In genomic region chr6:27553123-27553904, GRCh38 we compare ENCODE assay signal across 1 cellular context.
TF ChIP-seq lines count a peak whose summit lies in the region.

No MANE protein-coding gene starts in this region.

TF ChIP-seq in K562, 482 proteins besides CTCF, POLR2A, EP300 and RAD21 (continued from another document and continues in another):
- no peak for TF ChIP-seq KLF13 (tag; IDR thresholded peaks at IDR 0.05; ENCODE audit: borderline replicate concordance, low read depth)
- peak; percentile 53 to 92 (median 76) for TF ChIP-seq YY1 (IDR thresholded peaks at IDR 0.05; ENCODE audit: borderline replicate concordance in 1 of 3, control insufficient read depth in 1 of 3, extremely low read depth in 1 of 3, insufficient read depth in 3 of 3, insufficient read length in 1 of 3, insufficient replicate concordance in 2 of 3, low read depth in 1 of 3, low read length in 2 of 3)
- TF ChIP-seq KDM1A (IDR thresholded peaks at IDR 0.05): peak in 1 of 2 experiments; percentile 73; a peak in 3 of 4 replicates
- TF ChIP-seq NCOA2 (IDR thresholded peaks at IDR 0.05; ENCODE audit: partially characterized antibody in 2 of 2): peak in 1 of 2 experiments; percentile 61
- TF ChIP-seq DACH1 (IDR thresholded peaks at IDR 0.05; ENCODE audit: partially characterized antibody): no peak
- TF ChIP-seq TAF1 (IDR thresholded peaks at IDR 0.05; ENCODE audit: control insufficient read depth, extremely low read depth, insufficient read depth, low read length, severe bottlenecking): peak; percentile 49
- TF ChIP-seq POLR3A (IDR thresholded peaks at IDR 0.05; ENCODE audit: borderline replicate concordance, extremely low read depth, insufficient read depth, insufficient read length): peak; percentile 97
- TF ChIP-seq SNIP1 (IDR thresholded peaks at IDR 0.05; ENCODE audit: low read depth): no peak
- peak; percentile 49; the same call in 1 of the 2 replicates for TF ChIP-seq FOXP1 (CRISPR knock-in tag; IDR thresholded peaks at IDR 0.05)
- TF ChIP-seq MAFK (IDR thresholded peaks at IDR 0.05; ENCODE audit: low read length): no peak
- peak; percentile 85 for TF ChIP-seq BCOR (IDR thresholded peaks at IDR 0.05)
- TF ChIP-seq ZNF134 (CRISPR knock-in tag; conservative IDR thresholded peaks at IDR 0.05): 0 out of 2 replicates have a peak, but pooled peaks have one; percentile 11
- peak; percentile 35 to 78; a peak in 2 of 4 replicates for TF ChIP-seq HDAC1 (IDR thresholded peaks at IDR 0.05)
- TF ChIP-seq ZNF511 (CRISPR knock-in tag; IDR thresholded peaks at IDR 0.05): peak; percentile 78; the same call in 1 of the 2 replicates
- TF ChIP-seq ZBTB33 (CRISPR knock-in tag; IDR thresholded peaks at IDR 0.05): peak; percentile 38; the same call in 1 of the 2 replicates
- TF ChIP-seq POLR2AphosphoS2 (IDR thresholded peaks at IDR 0.05; ENCODE audit: low read length): no peak
- no peak for TF ChIP-seq SNRNP70 (optimal IDR thresholded peaks at IDR 0.05; ENCODE audit: low read depth, low read length)
- TF ChIP-seq COPS2 (conservative IDR thresholded peaks at IDR 0.05): no peak
- no peak for TF ChIP-seq TFE3 (CRISPR knock-in tag; IDR thresholded peaks at IDR 0.05)
- no peak for TF ChIP-seq ZNF124 (CRISPR knock-in tag; IDR thresholded peaks at IDR 0.05)
- TF ChIP-seq ZBTB7A (IDR thresholded peaks at IDR 0.05; ENCODE audit: borderline replicate concordance, control insufficient read depth, low read depth, low read length): peak; percentile 95
- peak; percentile 76 for TF ChIP-seq RBBP5 (IDR thresholded peaks at IDR 0.05; ENCODE audit: borderline replicate concordance, insufficient read depth, low read length, poor library complexity, severe bottlenecking)
- no peak for TF ChIP-seq NELFE (IDR thresholded peaks at IDR 0.05; ENCODE audit: insufficient read depth, insufficient read length)
- no peak for TF ChIP-seq BMI1 (IDR thresholded peaks at IDR 0.05; ENCODE audit: low read length)
- TF ChIP-seq ZNF695 (CRISPR knock-in tag; IDR thresholded peaks at IDR 0.05): no peak
- no peak for TF ChIP-seq PTBP1 (IDR thresholded peaks at IDR 0.05; ENCODE audit: low read depth, low read length)
- peak; percentile 95 for TF ChIP-seq HMGXB4 (CRISPR knock-in tag; IDR thresholded peaks at IDR 0.05)
- peak; percentile 90; the same call in 1 of the 2 replicates for TF ChIP-seq STAT6 (CRISPR knock-in tag; IDR thresholded peaks at IDR 0.05)
- TF ChIP-seq MAX (CRISPR knock-in tag; IDR thresholded peaks at IDR 0.05): peak; percentile 36; the same call in 1 of the 2 replicates
- TF ChIP-seq NCOA4 (IDR thresholded peaks at IDR 0.05; ENCODE audit: partially characterized antibody): no peak
- no peak for TF ChIP-seq NR4A1 (CRISPR knock-in tag; IDR thresholded peaks at IDR 0.05)
- TF ChIP-seq NR4A1 (tag; IDR thresholded peaks at IDR 0.05): 0 out of 2 replicates have a peak, but pooled peaks have one; percentile 18
- TF ChIP-seq MAZ (CRISPR knock-in tag; conservative IDR thresholded peaks at IDR 0.05 in 1 of 2, IDR thresholded peaks at IDR 0.05 in 1 of 2): peak; percentile 26 to 38; a peak in 1 of 4 replicates
- peak; percentile 79 for TF ChIP-seq ZNF764 (CRISPR knock-in tag; IDR thresholded peaks at IDR 0.05; ENCODE audit: low read depth)
- TF ChIP-seq MITF (IDR thresholded peaks at IDR 0.05): no peak
- TF ChIP-seq ZNF717 (CRISPR knock-in tag; IDR thresholded peaks at IDR 0.05): no peak
- 0 out of 2 replicates have a peak, but pooled peaks have one; percentile 20 for TF ChIP-seq REST (CRISPR knock-in tag; IDR thresholded peaks at IDR 0.05; ENCODE audit: low read depth)
- peak; percentile 70; the same call in 1 of the 2 replicates for TF ChIP-seq CBX5 (IDR thresholded peaks at IDR 0.05; ENCODE audit: borderline replicate concordance, low read depth)
- TF ChIP-seq MCM3 (IDR thresholded peaks at IDR 0.05): no peak
- no peak for TF ChIP-seq CHCHD3 (CRISPR knock-in tag; IDR thresholded peaks at IDR 0.05)
- TF ChIP-seq ZNF354B (CRISPR knock-in tag; IDR thresholded peaks at IDR 0.05): no peak
- TF ChIP-seq STAT5A (IDR thresholded peaks at IDR 0.05; ENCODE audit: borderline replicate concordance, low read length): peak; percentile 45; the same call in 1 of the 2 replicates
- no peak for TF ChIP-seq CHD1 (IDR thresholded peaks at IDR 0.05; ENCODE audit: low read length)
- TF ChIP-seq PPARD (CRISPR knock-in tag; IDR thresholded peaks at IDR 0.05): no peak
- TF ChIP-seq MCM2 (IDR thresholded peaks at IDR 0.05; ENCODE audit: low read depth): no peak
- no peak for TF ChIP-seq RFX7 (CRISPR knock-in tag; IDR thresholded peaks at IDR 0.05)
- no peak for TF ChIP-seq SFPQ (IDR thresholded peaks at IDR 0.05; ENCODE audit: low read depth, low read length)
- peak; percentile 85 for TF ChIP-seq KDM5B (IDR thresholded peaks at IDR 0.05; ENCODE audit: insufficient replicate concordance, low read depth, low read length)
- peak in 1 of 2 experiments; percentile 83; a peak in 2 of 4 replicates for TF ChIP-seq CSDE1 (IDR thresholded peaks at IDR 0.05)
